8 cellular contexts compared by ENCODE assay signal in the genomic region with DNA sequence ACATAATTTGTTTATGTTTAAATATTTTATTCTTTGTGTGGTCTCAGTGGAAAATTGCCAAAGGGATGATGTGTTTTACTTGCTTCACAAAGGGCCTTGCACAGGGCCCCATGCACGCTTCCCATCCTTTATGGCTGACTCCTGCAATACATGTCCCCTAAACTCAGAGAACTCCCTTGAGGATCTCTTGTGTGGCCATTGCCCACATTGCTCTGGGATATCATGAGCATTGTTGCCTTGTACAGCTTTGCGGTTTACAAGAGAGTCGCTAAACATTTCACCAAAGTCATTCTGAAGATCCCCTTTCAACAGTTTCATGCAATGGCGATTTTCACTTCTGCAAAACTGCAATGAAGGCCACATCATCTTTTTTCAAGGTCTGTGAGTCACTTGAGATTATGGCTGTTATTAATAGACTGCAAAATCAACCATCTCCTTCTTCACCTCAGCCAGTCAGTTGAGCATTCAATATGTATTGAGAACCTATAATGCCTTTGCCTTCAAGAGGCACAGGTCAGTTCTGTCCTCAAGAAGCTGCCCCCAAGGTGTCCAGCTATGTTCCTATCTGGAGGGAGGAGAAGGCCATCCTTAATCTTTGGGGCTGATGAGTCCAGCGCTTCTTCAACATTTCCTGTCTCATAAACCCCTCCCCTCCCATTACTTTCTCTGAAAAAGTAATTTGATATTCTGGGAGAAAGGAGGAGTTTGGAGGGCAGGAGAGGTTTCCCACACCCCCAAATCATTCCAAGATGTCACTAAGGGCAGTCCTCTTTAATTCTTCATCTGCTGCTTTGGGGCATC.
DNase-seq lines count a peak whose midpoint lies in the region; ATAC-seq, FAIRE-seq and TF ChIP-seq lines count a peak whose summit lies in the region.

No MANE protein-coding gene starts in this region.

- ATAC-seq in GM19043 (IDR thresholded peaks at IDR 0.05; ENCODE audit: low read depth, unreplicated experiment) (peak; percentile 97), HG02938 (IDR thresholded peaks at IDR 0.05; ENCODE audit: unreplicated experiment) (peak; percentile 98)

- DNase-seq in AML-193 (lab: John Stamatoyannopoulos, UW), result peak; percentile 36 to 43
- peak; percentile 64 to 87 for DNase-seq in NOMO-1 (lab: John Stamatoyannopoulos, UW; ENCODE audit: unreplicated experiment in 2 of 2)
- no peak for DNase-seq in ureter (ENCODE audit: low spot score)
- no peak for DNase-seq in D721Med (ENCODE audit: insufficient read length, low spot score)
- DNase-seq in HTR-8/SVneo (ENCODE audit: insufficient read length, low spot score), result no peak
- DNase-seq in T-helper 2 cell, result no peak

- no peak for TF ChIP-seq CTCF in D721Med (IDR thresholded peaks at IDR 0.05; ENCODE audit: insufficient read depth, missing control alignments)

- no peak for FAIRE-seq in D721Med (lab: Jason Lieb, UNC)
- FAIRE-seq in HTR-8/SVneo (lab: Jason Lieb, UNC), result no peak

Comparison
In these comparisons a context has a peak if more than half of its experiments do, and no peak if none do; other contexts are left out.
1. DNase-seq: peak in AML-193 (2 of 2) and NOMO-1 (2 of 2); none in ureter (single experiment), D721Med (single experiment), HTR-8/SVneo (single experiment) and T-helper 2 cell (0 of 5).